Comparison of ENCODE assay signal across 15 cellular contexts in the genomic region with DNA sequence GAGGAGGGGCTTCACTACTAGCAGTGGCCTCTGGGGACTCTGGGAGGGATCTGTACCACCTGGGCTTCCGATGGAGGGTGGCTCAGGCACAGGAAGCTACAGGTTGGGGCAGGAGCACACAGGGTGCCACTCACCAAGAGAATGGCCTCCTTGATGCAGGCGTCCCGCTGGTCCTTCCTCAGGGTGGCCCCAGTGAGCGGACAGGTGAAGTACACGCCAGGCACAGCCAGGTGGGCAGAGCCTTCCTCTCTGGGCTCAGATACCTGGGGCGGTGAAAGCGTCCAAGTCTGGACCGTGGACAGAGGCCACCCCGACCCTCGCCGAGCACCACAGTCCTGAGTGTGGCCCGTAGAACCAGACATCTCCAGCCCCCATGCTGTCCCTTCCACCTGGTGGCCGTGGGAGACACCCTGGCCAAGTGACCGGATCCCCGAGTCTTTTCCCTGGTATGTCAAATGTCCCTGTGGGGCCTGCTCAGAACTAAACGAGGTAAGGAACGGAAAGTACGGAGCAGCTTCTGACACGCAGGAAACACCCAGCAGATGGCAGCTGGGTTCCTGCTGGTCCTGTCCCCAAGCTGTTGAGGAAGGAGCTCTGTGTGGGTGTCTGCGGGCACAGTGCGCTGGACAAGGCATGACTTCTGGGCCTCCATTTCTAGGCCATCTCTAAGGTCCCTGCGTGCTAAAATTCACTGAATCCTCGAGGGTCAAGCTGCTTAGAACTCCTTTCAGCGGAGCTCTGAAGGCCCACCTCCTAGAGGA. TPM values are rescaled to one million over a fixed set of nuclear protein-coding genes. Genes with fewer than 3 reads are reported as not detected.
DNase-seq lines count a peak whose midpoint lies in the region; ATAC-seq, FAIRE-seq and TF ChIP-seq lines count a peak whose summit lies in the region.
"Had no signal": no experiment of that assay in that cellular context is flagged by ENCODE, and none has a peak within 500 bp of the region (broad histone marks: within the 10 kb centered on the region; RNA-seq: fewer than 3 reads in every experiment).

No MANE protein-coding gene starts in this region.

- H3K9me3 Mint-ChIP-seq in dendritic cell treated with granulocyte-macrophage colony-stimulating factor and Interleukin-4, amounts not matched to agents 40 ng/mL and 50 ng/mL, for 4 days: no peaks in the 10 kb centered on the region
- no peaks in the 10 kb centered on the region for H3K9me3 Mint-ChIP-seq in stimulated activated naive B cell treated with anti-CD40 and anti-IgM and Interleukin-4, amounts not matched to agents 10 μg/mL and 1 μg/mL and 100 μg/mL, for 72 hours

- H3K9me3 ChIP-seq in HepG2 (ENCODE audit: low read length) (no peaks in the 10 kb centered on the region), right lobe of liver (no peaks in the 10 kb centered on the region)
- H3K9me3 ChIP-seq: MG63, SJCRH30 had no signal

- no peak overlapping the region for H3K4me2 ChIP-seq in HepG2 (ENCODE audit: low read depth, low read length)

- no peak for TF ChIP-seq EP300 in HepG2 (IDR thresholded peaks at IDR 0.05; ENCODE audit: low read depth in 2 of 2, low read length in 2 of 2)
- no peak for TF ChIP-seq EP300 in HepG2 (CRISPR knock-in tag; IDR thresholded peaks at IDR 0.05; ENCODE audit: borderline replicate concordance)

- no peak overlapping the region for H3K9ac ChIP-seq in HepG2 (ENCODE audit: insufficient read depth, low read depth, low read length)

- POLR2A ChIA-PET in HepG2 (lab: Yijun Ruan, JAX): interaction anchor here (0.7 kb wide), 1 partner anchor 21 kb away, joined by 3 read pairs; no protein-coding TSS in a partner anchor

- TF ChIP-seq CTCF in HepG2 (CRISPR knock-in tag; IDR thresholded peaks at IDR 0.05) (no peak), right lobe of liver (IDR thresholded peaks at IDR 0.05) (no peak)

- H3K27me3 ChIP-seq in HepG2 (ENCODE audit: control insufficient read depth in 1 of 2, insufficient read depth in 2 of 2, low read length in 2 of 2) (no peaks in the 10 kb centered on the region; a peak in 1 of 5 replicates), right lobe of liver (no peaks in the 10 kb centered on the region)
- H3K27me3 ChIP-seq: MG63, SJCRH30 had no signal

- TF ChIP-seq POLR2A in HepG2 (IDR thresholded peaks at IDR 0.05; ENCODE audit: insufficient read depth in 1 of 2, low read depth in 2 of 2, low read length in 2 of 2) (no peak), right lobe of liver (IDR thresholded peaks at IDR 0.05) (no peak)

- intact Hi-C loops in HepG2 (cut with micrococcal nuclease; ENCODE audit: unreplicated experiment) (no loop called here), right lobe of liver (cut with DNase I) (loop anchor here in 1 of 2 donors (10.0 kb wide), 1 partner anchor 48 kb away; a partner anchor contains a TSS)
- intact Hi-C loops in dendritic cell treated with granulocyte-macrophage colony-stimulating factor and Interleukin-4, amounts not matched to agents 40 ng/mL and 50 ng/mL, for 4 days (cut with micrococcal nuclease): no loop called here

- peaks cover 10% of the 10 kb centered on the region for H3K79me2 ChIP-seq in HepG2 (ENCODE audit: insufficient read depth, low read length)

- no peak for FAIRE-seq in HepG2 (lab: Jason Lieb, UNC)
- FAIRE-seq: GM19239 had no signal

- 94% methylated on average over 6 of the region's 24 CpGs for WGBS in HepG2 (ENCODE audit: low lambda C conversion rate)
- 83% methylated on average over 13 of the region's 24 CpGs for WGBS in right lobe of liver (ENCODE audit: insufficient coverage, low coverage, low lambda C conversion rate, missing lambda C conversion rate)

- ATAC-seq in HepG2 (no peak), right lobe of liver (no peak), HG02870 (IDR thresholded peaks at IDR 0.05; ENCODE audit: unreplicated experiment) (no peak)
- no peak for ATAC-seq in stimulated activated naive B cell treated with anti-CD40 and anti-IgM and Interleukin-4, amounts not matched to agents 10 μg/mL and 1 μg/mL and 100 μg/mL, for 72 hours (replicated peaks)

- BruUV-seq in HepG2 (replicated peaks; lab: Mats Ljungman, UMichigan): no TSS peak

- H3K27ac ChIP-seq in HepG2 (ENCODE audit: extremely low read length, insufficient read depth, low read length): no peak overlapping the region
- H3K27ac ChIP-seq in right lobe of liver: no peak overlapping the region
- H3K27ac ChIP-seq: SJCRH30 had no signal

- no peaks in the 10 kb centered on the region for H4K20me1 ChIP-seq in HepG2 (ENCODE audit: insufficient read depth, low read length)

- no peak for DNase-seq in HepG2 (ENCODE audit: low spot score)
- no peak for DNase-seq in right lobe of liver
- peak; percentile 37 for DNase-seq in MV-4-11 (lab: John Stamatoyannopoulos, UW)
- DNase-seq in stimulated activated naive B cell treated with anti-CD40 and anti-IgM and Interleukin-4, amounts not matched to agents 10 μg/mL and 1 μg/mL and 100 μg/mL, for 72 hours: no peak
- no peak for DNase-seq in NCI-H510A (lab: John Stamatoyannopoulos, UW)
- no peak for DNase-seq in OCI-M2 (lab: John Stamatoyannopoulos, UW; ENCODE audit: unreplicated experiment)
- DNase-seq: ACHN, MG63, NCI-H1105 treated with DMSO at 0.1 percent for 48 hours, NCI-H187 treated with DMSO at 0.1 percent for 48 hours, SJCRH30 had no signal

- in situ Hi-C loops in HepG2 (cut with HindIII; ENCODE audit: extremely low pct_ligation_motif_present, low pct_unique_long_range_greater_than_20kb): no loop called here

- H2AFZ ChIP-seq in HepG2 (ENCODE audit: low read length): no peak overlapping the region

- no peaks in the 10 kb centered on the region for H3K27me3 Mint-ChIP-seq in dendritic cell treated with granulocyte-macrophage colony-stimulating factor and Interleukin-4, amounts not matched to agents 40 ng/mL and 50 ng/mL, for 4 days
- H3K27me3 Mint-ChIP-seq in stimulated activated naive B cell treated with anti-CD40 and anti-IgM and Interleukin-4, amounts not matched to agents 10 μg/mL and 1 μg/mL and 100 μg/mL, for 72 hours: no peaks in the 10 kb centered on the region
- H3K27me3 Mint-ChIP-seq: B cell had no signal

- CTCF ChIA-PET in HepG2 (lab: Yijun Ruan, JAX; ENCODE audit: low intra/inter-chr PET ratio, low total read pairs): no interaction called here

- H3K4me3 Mint-ChIP-seq in dendritic cell treated with granulocyte-macrophage colony-stimulating factor and Interleukin-4, amounts not matched to agents 40 ng/mL and 50 ng/mL, for 4 days: no peak overlapping the region
- no peak overlapping the region for H3K4me3 Mint-ChIP-seq in stimulated activated naive B cell treated with anti-CD40 and anti-IgM and Interleukin-4, amounts not matched to agents 10 μg/mL and 1 μg/mL and 100 μg/mL, for 72 hours
- H3K4me3 Mint-ChIP-seq: B cell had no signal

- H3K36me3 Mint-ChIP-seq in dendritic cell treated with granulocyte-macrophage colony-stimulating factor and Interleukin-4, amounts not matched to agents 40 ng/mL and 50 ng/mL, for 4 days (ENCODE audit: low read depth): peaks cover 91% of the 10 kb centered on the region
- peaks cover 30 to 32% of the 10 kb centered on the region in 2 donors for H3K36me3 Mint-ChIP-seq in stimulated activated naive B cell treated with anti-CD40 and anti-IgM and Interleukin-4, amounts not matched to agents 10 μg/mL and 1 μg/mL and 100 μg/mL, for 72 hours

- H3K4me1 Mint-ChIP-seq in dendritic cell treated with granulocyte-macrophage colony-stimulating factor and Interleukin-4, amounts not matched to agents 40 ng/mL and 50 ng/mL, for 4 days (ENCODE audit: low read depth): peaks cover 49% of the 10 kb centered on the region
- peaks cover 12 to 25% of the 10 kb centered on the region in 2 donors for H3K4me1 Mint-ChIP-seq in stimulated activated naive B cell treated with anti-CD40 and anti-IgM and Interleukin-4, amounts not matched to agents 10 μg/mL and 1 μg/mL and 100 μg/mL, for 72 hours

- peaks cover 17 to 39% of the 10 kb centered on the region in 2 experiments for H3K36me3 ChIP-seq in HepG2 (replicated peaks in 1 of 2; ENCODE audit: control insufficient read depth in 1 of 2, insufficient read depth in 2 of 2, low read length in 2 of 2)
- H3K36me3 ChIP-seq in right lobe of liver: peaks cover 0 to 40% (median 19%) of the 10 kb centered on the region in 4 donors

- TF ChIP-seq RAD21 in HepG2 (CRISPR knock-in tag; IDR thresholded peaks at IDR 0.05): no peak

- H3K4me3 ChIP-seq in HepG2 (replicated peaks in 1 of 3; ENCODE audit: insufficient read depth in 1 of 3, low read depth in 2 of 3, low read length in 3 of 3): no peak overlapping the region
- no peak overlapping the region for H3K4me3 ChIP-seq in right lobe of liver
- H3K4me3 ChIP-seq: MG63, SJCRH30 had no signal

- H3K27ac Mint-ChIP-seq in dendritic cell treated with granulocyte-macrophage colony-stimulating factor and Interleukin-4, amounts not matched to agents 40 ng/mL and 50 ng/mL, for 4 days: peak overlapping the region; percentile 41
- H3K27ac Mint-ChIP-seq in stimulated activated naive B cell treated with anti-CD40 and anti-IgM and Interleukin-4, amounts not matched to agents 10 μg/mL and 1 μg/mL and 100 μg/mL, for 72 hours: peak overlapping the region; percentile 69
- H3K27ac Mint-ChIP-seq: B cell had no signal

- H3K4me1 ChIP-seq in HepG2 (ENCODE audit: insufficient read depth, low read length) (peaks cover 25% of the 10 kb centered on the region), right lobe of liver (peaks cover 0 to 23% (median 8%) of the 10 kb centered on the region in 4 donors)

RNA-seq across cellular contexts. Expression of a gene that starts 5.2 kb away (rescaled TPM):
- total RNA-seq in HepG2 (2016; rRNA removed; fragmentation: Illumina TruSeq; extraction: Trizol): 33.6 and 35.5 TPM in 2 replicates
- total RNA-seq in HepG2 (2016; cell fraction: cytosol; rRNA removed; fragmentation: Illumina TruSeq; extraction: Trizol; ENCODE audit: low read depth): 82.0 and 89.5 TPM in 2 replicates
- total RNA-seq in HepG2 (2016; cell fraction: insoluble cytoplasmic fraction; rRNA removed; fragmentation: Illumina TruSeq; extraction: Trizol): 26.5 and 40.3 TPM in 2 replicates
- 92.4 and 97.7 TPM in 2 replicates for total RNA-seq in HepG2 (2016; cell fraction: membrane; rRNA removed; fragmentation: Illumina TruSeq; extraction: Trizol)
- total RNA-seq in HepG2 (2016; cell fraction: nucleus; rRNA removed; fragmentation: Illumina TruSeq; extraction: Trizol): 14.4 and 21.6 TPM in 2 replicates
- polyA plus RNA-seq in HepG2 (2011; rRNA removed): 34.9 and 44.2 TPM in 2 replicates
- polyA plus RNA-seq in HepG2 (2011; cell fraction: cytosol; rRNA removed): 33.0 and 55.5 TPM in 2 replicates
- polyA plus RNA-seq in HepG2 (2011; cell fraction: nucleus; rRNA removed): 41.1 and 57.2 TPM in 2 replicates
- 24.9 and 32.9 TPM in 2 replicates for polyA plus RNA-seq in HepG2 (2012)
- polyA plus RNA-seq in HepG2 (2016; cell fraction: cytosol; fragmentation: Illumina TruSeq; extraction: Trizol; ENCODE audit: low read depth): 99.5 and 107 TPM in 2 replicates
- 35.2 and 44.8 TPM in 2 replicates for polyA plus RNA-seq in HepG2 (2016; cell fraction: insoluble cytoplasmic fraction; fragmentation: Illumina TruSeq; extraction: Trizol; ENCODE audit: low read depth)
- polyA plus RNA-seq in HepG2 (2016; cell fraction: membrane; fragmentation: Illumina TruSeq; extraction: Trizol; ENCODE audit: low read depth): 107 and 115 TPM in 2 replicates
- 46.4 and 52.3 TPM in 2 replicates for polyA plus RNA-seq in HepG2 (2016; cell fraction: nucleus; fragmentation: Illumina TruSeq; extraction: Trizol; ENCODE audit: insufficient read depth, low read depth)
- 27.9 and 43.0 TPM in 2 replicates for polyA minus RNA-seq in HepG2 (2011; rRNA and poly(A)+ RNA removed; ENCODE audit: low replicate concordance)
- polyA minus RNA-seq in HepG2 (2011; cell fraction: cytosol; rRNA and poly(A)+ RNA removed): 17.5 and 20.2 TPM in 2 replicates
- polyA minus RNA-seq in HepG2 (2011; cell fraction: nucleus; rRNA and poly(A)+ RNA removed): 7.8 and 11.1 TPM in 2 replicates
- total RNA-seq in right lobe of liver: 10 to 100 TPM; 47.2 to 79.1 (median 58.8) TPM

RNA-seq across cellular contexts. Expression of a gene that starts 19.7 kb away (rescaled TPM):
- 47.9 and 51.1 TPM in 2 replicates for total RNA-seq in HepG2 (2016; rRNA removed; fragmentation: Illumina TruSeq; extraction: Trizol)
- 7.5 and 8.8 TPM in 2 replicates for total RNA-seq in HepG2 (2016; cell fraction: cytosol; rRNA removed; fragmentation: Illumina TruSeq; extraction: Trizol; ENCODE audit: low read depth)
- total RNA-seq in HepG2 (2016; cell fraction: insoluble cytoplasmic fraction; rRNA removed; fragmentation: Illumina TruSeq; extraction: Trizol): 38.9 and 55.4 TPM in 2 replicates
- total RNA-seq in HepG2 (2016; cell fraction: membrane; rRNA removed; fragmentation: Illumina TruSeq; extraction: Trizol): 11.6 and 13.8 TPM in 2 replicates
- 29.4 and 31.2 TPM in 2 replicates for total RNA-seq in HepG2 (2016; cell fraction: nucleus; rRNA removed; fragmentation: Illumina TruSeq; extraction: Trizol)
- 20.0 and 26.0 TPM in 2 replicates for polyA plus RNA-seq in HepG2 (2011; rRNA removed)
- 11.0 and 22.9 TPM in 2 replicates for polyA plus RNA-seq in HepG2 (2011; cell fraction: cytosol; rRNA removed)
- polyA plus RNA-seq in HepG2 (2011; cell fraction: nucleus; rRNA removed): 50.4 and 56.5 TPM in 2 replicates
- polyA plus RNA-seq in HepG2 (2012): 20.9 and 29.2 TPM in 2 replicates
- polyA plus RNA-seq in HepG2 (2016; cell fraction: cytosol; fragmentation: Illumina TruSeq; extraction: Trizol; ENCODE audit: low read depth): 5.7 and 6.4 TPM in 2 replicates
- polyA plus RNA-seq in HepG2 (2016; cell fraction: insoluble cytoplasmic fraction; fragmentation: Illumina TruSeq; extraction: Trizol; ENCODE audit: low read depth): 59.0 and 65.1 TPM in 2 replicates
- 8.6 and 10.8 TPM in 2 replicates for polyA plus RNA-seq in HepG2 (2016; cell fraction: membrane; fragmentation: Illumina TruSeq; extraction: Trizol; ENCODE audit: low read depth)
- 76.7 and 79.6 TPM in 2 replicates for polyA plus RNA-seq in HepG2 (2016; cell fraction: nucleus; fragmentation: Illumina TruSeq; extraction: Trizol; ENCODE audit: insufficient read depth, low read depth)
- polyA minus RNA-seq in HepG2 (2011; rRNA and poly(A)+ RNA removed; ENCODE audit: low replicate concordance): 12.6 and 23.4 TPM in 2 replicates
- 10.2 and 16.9 TPM in 2 replicates for polyA minus RNA-seq in HepG2 (2011; cell fraction: cytosol; rRNA and poly(A)+ RNA removed)
- polyA minus RNA-seq in HepG2 (2011; cell fraction: nucleus; rRNA and poly(A)+ RNA removed): 12.0 and 12.8 TPM in 2 replicates
- 10 to 100 TPM in 5 of 6 experiments, 1 to 10 TPM in 1; 8.4 to 16.3 (median 14.0) TPM for total RNA-seq in right lobe of liver

RNA-seq across cellular contexts. Expression of a gene that starts 50.0 kb away (rescaled TPM):
- total RNA-seq in HepG2 (2016; rRNA removed; fragmentation: Illumina TruSeq; extraction: Trizol) (27.3 and 34.8 TPM in 2 replicates), right lobe of liver (1 to 10 TPM; 3.1 to 9.2 (median 3.5) TPM)
- 18.8 and 20.2 TPM in 2 replicates for total RNA-seq in HepG2 (2016; cell fraction: cytosol; rRNA removed; fragmentation: Illumina TruSeq; extraction: Trizol; ENCODE audit: low read depth)
- total RNA-seq in HepG2 (2016; cell fraction: insoluble cytoplasmic fraction; rRNA removed; fragmentation: Illumina TruSeq; extraction: Trizol): 19.1 and 34.6 TPM in 2 replicates
- total RNA-seq in HepG2 (2016; cell fraction: membrane; rRNA removed; fragmentation: Illumina TruSeq; extraction: Trizol): 20.4 and 23.9 TPM in 2 replicates
- 25.6 and 26.6 TPM in 2 replicates for total RNA-seq in HepG2 (2016; cell fraction: nucleus; rRNA removed; fragmentation: Illumina TruSeq; extraction: Trizol)
- 11.0 and 13.1 TPM in 2 replicates for polyA plus RNA-seq in HepG2 (2011; rRNA removed)
- 5.7 and 16.6 TPM in 2 replicates for polyA plus RNA-seq in HepG2 (2011; cell fraction: cytosol; rRNA removed)
- polyA plus RNA-seq in HepG2 (2011; cell fraction: nucleus; rRNA removed): 41.7 and 67.3 TPM in 2 replicates
- 6.8 and 11.8 TPM in 2 replicates for polyA plus RNA-seq in HepG2 (2012)
- 4.9 and 5.2 TPM in 2 replicates for polyA plus RNA-seq in HepG2 (2016; cell fraction: cytosol; fragmentation: Illumina TruSeq; extraction: Trizol; ENCODE audit: low read depth)
- 23.0 and 29.8 TPM in 2 replicates for polyA plus RNA-seq in HepG2 (2016; cell fraction: insoluble cytoplasmic fraction; fragmentation: Illumina TruSeq; extraction: Trizol; ENCODE audit: low read depth)
- 9.0 and 10.1 TPM in 2 replicates for polyA plus RNA-seq in HepG2 (2016; cell fraction: membrane; fragmentation: Illumina TruSeq; extraction: Trizol; ENCODE audit: low read depth)
- polyA plus RNA-seq in HepG2 (2016; cell fraction: nucleus; fragmentation: Illumina TruSeq; extraction: Trizol; ENCODE audit: insufficient read depth, low read depth): 57.2 and 60.7 TPM in 2 replicates
- polyA minus RNA-seq in HepG2 (2011; rRNA and poly(A)+ RNA removed; ENCODE audit: low replicate concordance): 26.8 and 48.0 TPM in 2 replicates
- 7.6 and 9.2 TPM in 2 replicates for polyA minus RNA-seq in HepG2 (2011; cell fraction: cytosol; rRNA and poly(A)+ RNA removed)
- 13.2 and 17.5 TPM in 2 replicates for polyA minus RNA-seq in HepG2 (2011; cell fraction: nucleus; rRNA and poly(A)+ RNA removed)

RNA-seq across cellular contexts. Expression of a gene that starts 52.1 kb away (rescaled TPM):
- 26.7 and 33.0 TPM in 2 replicates for total RNA-seq in HepG2 (2016; rRNA removed; fragmentation: Illumina TruSeq; extraction: Trizol)
- total RNA-seq in HepG2 (2016; cell fraction: cytosol; rRNA removed; fragmentation: Illumina TruSeq; extraction: Trizol; ENCODE audit: low read depth): 13.7 and 15.7 TPM in 2 replicates
- 24.6 and 34.8 TPM in 2 replicates for total RNA-seq in HepG2 (2016; cell fraction: insoluble cytoplasmic fraction; rRNA removed; fragmentation: Illumina TruSeq; extraction: Trizol)
- 29.5 and 35.2 TPM in 2 replicates for total RNA-seq in HepG2 (2016; cell fraction: membrane; rRNA removed; fragmentation: Illumina TruSeq; extraction: Trizol)
- 16.4 and 18.3 TPM in 2 replicates for total RNA-seq in HepG2 (2016; cell fraction: nucleus; rRNA removed; fragmentation: Illumina TruSeq; extraction: Trizol)
- polyA plus RNA-seq in HepG2 (2011; rRNA removed): 45.1 and 52.3 TPM in 2 replicates
- 35.9 and 53.9 TPM in 2 replicates for polyA plus RNA-seq in HepG2 (2011; cell fraction: cytosol; rRNA removed)
- polyA plus RNA-seq in HepG2 (2011; cell fraction: nucleus; rRNA removed): 63.6 and 70.8 TPM in 2 replicates
- 50.6 and 52.1 TPM in 2 replicates for polyA plus RNA-seq in HepG2 (2012)
- 29.2 and 32.7 TPM in 2 replicates for polyA plus RNA-seq in HepG2 (2016; cell fraction: cytosol; fragmentation: Illumina TruSeq; extraction: Trizol; ENCODE audit: low read depth)
- 56.5 and 70.3 TPM in 2 replicates for polyA plus RNA-seq in HepG2 (2016; cell fraction: insoluble cytoplasmic fraction; fragmentation: Illumina TruSeq; extraction: Trizol; ENCODE audit: low read depth)
- 57.9 and 61.3 TPM in 2 replicates for polyA plus RNA-seq in HepG2 (2016; cell fraction: membrane; fragmentation: Illumina TruSeq; extraction: Trizol; ENCODE audit: low read depth)
- 52.2 and 56.7 TPM in 2 replicates for polyA plus RNA-seq in HepG2 (2016; cell fraction: nucleus; fragmentation: Illumina TruSeq; extraction: Trizol; ENCODE audit: insufficient read depth, low read depth)
- polyA minus RNA-seq in HepG2 (2011; rRNA and poly(A)+ RNA removed; ENCODE audit: low replicate concordance): 39.3 and 69.8 TPM in 2 replicates
- 30.6 and 31.5 TPM in 2 replicates for polyA minus RNA-seq in HepG2 (2011; cell fraction: cytosol; rRNA and poly(A)+ RNA removed)
- polyA minus RNA-seq in HepG2 (2011; cell fraction: nucleus; rRNA and poly(A)+ RNA removed): 19.3 and 22.8 TPM in 2 replicates
- total RNA-seq in right lobe of liver: 10 to 100 TPM; 22.6 to 47.7 (median 25.2) TPM
